9 cellular contexts compared by ENCODE assay signal in the genomic region with DNA sequence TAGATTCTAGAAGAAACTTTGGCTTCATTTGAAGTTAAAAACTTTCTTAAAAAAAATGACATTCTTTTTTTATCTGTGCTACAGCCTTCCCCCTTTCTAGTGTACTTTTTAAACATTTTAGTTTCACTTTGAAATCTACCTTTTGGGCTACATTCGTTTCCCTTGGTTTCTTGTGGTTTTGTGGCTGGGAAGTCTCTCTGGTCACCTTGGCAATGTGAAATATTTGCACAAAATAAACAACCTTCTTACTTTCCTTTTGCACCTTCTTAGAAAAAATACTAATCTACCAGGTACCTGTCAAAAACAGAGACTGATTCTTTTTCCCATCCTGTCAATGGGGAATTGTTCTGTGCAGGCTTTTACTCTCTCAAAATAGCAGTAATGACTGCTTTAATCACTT.
DNase-seq lines count a peak whose midpoint lies in the region; ATAC-seq, FAIRE-seq and TF ChIP-seq lines count a peak whose summit lies in the region.
"Had no signal": no experiment of that assay in that cellular context is flagged by ENCODE, and none has a peak within 500 bp of the region (broad histone marks: within the 10 kb centered on the region; RNA-seq: fewer than 3 reads in every experiment).

No MANE protein-coding gene starts in this region.

- H3K4me3 ChIP-seq in GM23248: no peak overlapping the region
- H3K4me3 ChIP-seq in HepG2 (replicated peaks in 1 of 3; ENCODE audit: insufficient read depth in 1 of 3, low read depth in 2 of 3, low read length in 3 of 3): no peak overlapping the region

- no peak overlapping the region for H3K27ac ChIP-seq in GM23248
- H3K27ac ChIP-seq in HepG2 (ENCODE audit: extremely low read length, insufficient read depth, low read length): no peak overlapping the region

- H3K9me3 ChIP-seq in GM23248 (ENCODE audit: low read depth) (no peaks in the 10 kb centered on the region), HepG2 (ENCODE audit: low read length) (no peaks in the 10 kb centered on the region)

- BruUV-seq in HepG2 (replicated peaks; lab: Mats Ljungman, UMichigan): no TSS peak

- ATAC-seq in GM18511 (IDR thresholded peaks at IDR 0.05; ENCODE audit: unreplicated experiment) (peak; percentile 83), GM21786 (IDR thresholded peaks at IDR 0.05; ENCODE audit: unreplicated experiment) (peak; percentile 62), HepG2 (no peak)
- ATAC-seq in effector memory CD8-positive, alpha-beta T cell (replicated peaks): peak; percentile 79

- no peak for TF ChIP-seq RAD21 in HepG2 (CRISPR knock-in tag; IDR thresholded peaks at IDR 0.05)

- no peaks in the 10 kb centered on the region for H3K9me2 ChIP-seq in GM23248 (ENCODE audit: insufficient read depth)

- POLR2A ChIA-PET in HepG2 (lab: Yijun Ruan, JAX): no interaction called here

- H3K4me2 ChIP-seq in GM23248 (ENCODE audit: unreplicated experiment) (no peak overlapping the region), HepG2 (ENCODE audit: low read depth, low read length) (no peak overlapping the region)

- in situ Hi-C loops in GM23248 (cut with MboI): no loop called here
- in situ Hi-C loops in HepG2 (cut with HindIII; ENCODE audit: extremely low pct_ligation_motif_present, low pct_unique_long_range_greater_than_20kb): no loop called here

- H3K27ac Mint-ChIP-seq in effector memory CD8-positive, alpha-beta T cell: peak overlapping the region; percentile 97 to 98

- H3K9ac ChIP-seq in GM23248: no peak overlapping the region
- H3K9ac ChIP-seq in HepG2 (ENCODE audit: insufficient read depth, low read depth, low read length): no peak overlapping the region

- FAIRE-seq in HepG2 (lab: Jason Lieb, UNC): no peak
- FAIRE-seq: H1 had no signal

- peaks cover 9% of the 10 kb centered on the region for H3K36me3 Mint-ChIP-seq in effector memory CD8-positive, alpha-beta T cell (ENCODE audit: insufficient read depth)

- H3K36me3 ChIP-seq in GM23248 (ENCODE audit: low read depth): no peaks in the 10 kb centered on the region
- H3K36me3 ChIP-seq in HepG2 (replicated peaks in 1 of 2; ENCODE audit: control insufficient read depth in 1 of 2, insufficient read depth in 2 of 2, low read length in 2 of 2): no peaks in the 10 kb centered on the region

- peak overlapping the region; percentile 58 to 82 for H3K4me3 Mint-ChIP-seq in effector memory CD8-positive, alpha-beta T cell

- 49 to 57% methylated on average over 1 of the region's 1 CpG for WGBS in GM23248 (ENCODE audit: low coverage in 1 of 2, low lambda C conversion rate in 2 of 2, missing lambda C conversion rate in 2 of 2), 2 experiments
- 0% methylated on average over 1 of the region's 1 CpG for WGBS in HepG2 (ENCODE audit: low lambda C conversion rate)

- H3K4me1 Mint-ChIP-seq in effector memory CD8-positive, alpha-beta T cell (ENCODE audit: low read depth in 2 of 2): peaks cover 62 to 68% of the 10 kb centered on the region in 2 donors

- H3K4me1 ChIP-seq in GM23248 (ENCODE audit: insufficient read depth) (no peaks in the 10 kb centered on the region), HepG2 (ENCODE audit: insufficient read depth, low read length) (no peaks in the 10 kb centered on the region)

- no peak for TF ChIP-seq POLR2A in HepG2 (IDR thresholded peaks at IDR 0.05; ENCODE audit: insufficient read depth in 1 of 2, low read depth in 2 of 2, low read length in 2 of 2)

- H3K27me3 Mint-ChIP-seq in effector memory CD8-positive, alpha-beta T cell: no peaks in the 10 kb centered on the region

- TF ChIP-seq CTCF in HepG2 (CRISPR knock-in tag; IDR thresholded peaks at IDR 0.05): no peak

- no peaks in the 10 kb centered on the region for H3K9me3 Mint-ChIP-seq in effector memory CD8-positive, alpha-beta T cell

- DNase-seq in M059J (ENCODE audit: low read depth) (peak; percentile 85), GM23248 (no peak), HepG2 (ENCODE audit: low spot score) (no peak), NCI-H2029 (lab: John Stamatoyannopoulos, UW) (no peak), iPS-NIHi7 (ENCODE audit: extremely low spot score) (no peak)
- peak; percentile 50 to 55 (median 55) for DNase-seq in effector memory CD8-positive, alpha-beta T cell

- no peaks in the 10 kb centered on the region for H3F3A ChIP-seq in GM23248 (ENCODE audit: insufficient read depth)

- H2AFZ ChIP-seq in GM23248: no peak overlapping the region
- no peak overlapping the region for H2AFZ ChIP-seq in HepG2 (ENCODE audit: low read length)

- H4K20me1 ChIP-seq in GM23248 (ENCODE audit: insufficient read depth) (no peaks in the 10 kb centered on the region), HepG2 (ENCODE audit: insufficient read depth, low read length) (no peaks in the 10 kb centered on the region)

- CTCF ChIA-PET in HepG2 (lab: Yijun Ruan, JAX; ENCODE audit: low intra/inter-chr PET ratio, low total read pairs): no interaction called here

- no peaks in the 10 kb centered on the region for H3K79me2 ChIP-seq in GM23248 (ENCODE audit: insufficient read depth)
- H3K79me2 ChIP-seq in HepG2 (ENCODE audit: insufficient read depth, low read length): no peaks in the 10 kb centered on the region

- TF ChIP-seq EP300 in HepG2 (IDR thresholded peaks at IDR 0.05; ENCODE audit: low read depth in 2 of 2, low read length in 2 of 2): no peak
- TF ChIP-seq EP300 in HepG2 (CRISPR knock-in tag; IDR thresholded peaks at IDR 0.05; ENCODE audit: borderline replicate concordance): no peak

- intact Hi-C loops in HepG2 (cut with micrococcal nuclease; ENCODE audit: unreplicated experiment): no loop called here

- H3K27me3 ChIP-seq in GM23248 (replicated peaks; ENCODE audit: insufficient read depth) (no peaks in the 10 kb centered on the region), HepG2 (ENCODE audit: control insufficient read depth in 1 of 2, insufficient read depth in 2 of 2, low read length in 2 of 2) (no peaks in the 10 kb centered on the region)

TF ChIP-seq in HepG2, 621 proteins besides CTCF, POLR2A, EP300 and RAD21 (continues in another document):
- TF ChIP-seq ATF7 (IDR thresholded peaks at IDR 0.05): no peak
- TF ChIP-seq ATF7 (CRISPR knock-in tag; IDR thresholded peaks at IDR 0.05): no peak
- no peak for TF ChIP-seq ZNF205 (CRISPR knock-in tag; IDR thresholded peaks at IDR 0.05)
- no peak for TF ChIP-seq ZNF343 (CRISPR knock-in tag; IDR thresholded peaks at IDR 0.05)
- TF ChIP-seq SAFB2 (CRISPR knock-in tag; IDR thresholded peaks at IDR 0.05; ENCODE audit: borderline replicate concordance, low read depth): no peak
- TF ChIP-seq, protein P1, sequence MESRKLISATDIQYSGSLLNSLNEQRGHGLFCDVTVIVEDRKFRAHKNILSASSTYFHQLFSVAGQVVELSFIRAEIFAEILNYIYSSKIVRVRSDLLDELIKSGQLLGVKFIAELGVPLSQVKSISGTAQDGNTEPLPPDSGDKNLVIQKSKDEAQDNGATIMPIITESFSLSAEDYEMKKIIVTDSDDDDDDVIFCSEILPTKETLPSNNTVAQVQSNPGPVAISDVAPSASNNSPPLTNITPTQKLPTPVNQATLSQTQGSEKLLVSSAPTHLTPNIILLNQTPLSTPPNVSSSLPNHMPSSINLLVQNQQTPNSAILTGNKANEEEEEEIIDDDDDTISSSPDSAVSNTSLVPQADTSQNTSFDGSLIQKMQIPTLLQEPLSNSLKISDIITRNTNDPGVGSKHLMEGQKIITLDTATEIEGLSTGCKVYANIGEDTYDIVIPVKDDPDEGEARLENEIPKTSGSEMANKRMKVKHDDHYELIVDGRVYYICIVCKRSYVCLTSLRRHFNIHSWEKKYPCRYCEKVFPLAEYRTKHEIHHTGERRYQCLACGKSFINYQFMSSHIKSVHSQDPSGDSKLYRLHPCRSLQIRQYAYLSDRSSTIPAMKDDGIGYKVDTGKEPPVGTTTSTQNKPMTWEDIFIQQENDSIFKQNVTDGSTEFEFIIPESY (CRISPR knock-in tag; IDR thresholded peaks at IDR 0.05): no peak
- TF ChIP-seq, protein P2, sequence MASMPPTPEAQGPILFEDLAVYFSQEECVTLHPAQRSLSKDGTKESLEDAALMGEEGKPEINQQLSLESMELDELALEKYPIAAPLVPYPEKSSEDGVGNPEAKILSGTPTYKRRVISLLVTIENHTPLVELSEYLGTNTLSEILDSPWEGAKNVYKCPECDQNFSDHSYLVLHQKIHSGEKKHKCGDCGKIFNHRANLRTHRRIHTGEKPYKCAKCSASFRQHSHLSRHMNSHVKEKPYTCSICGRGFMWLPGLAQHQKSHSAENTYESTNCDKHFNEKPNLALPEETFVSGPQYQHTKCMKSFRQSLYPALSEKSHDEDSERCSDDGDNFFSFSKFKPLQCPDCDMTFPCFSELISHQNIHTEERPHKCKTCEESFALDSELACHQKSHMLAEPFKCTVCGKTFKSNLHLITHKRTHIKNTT (CRISPR knock-in tag; IDR thresholded peaks at IDR 0.05): no peak
- TF ChIP-seq ZNF703 (CRISPR knock-in tag; IDR thresholded peaks at IDR 0.05; ENCODE audit: borderline replicate concordance): no peak
- TF ChIP-seq, protein P3, sequence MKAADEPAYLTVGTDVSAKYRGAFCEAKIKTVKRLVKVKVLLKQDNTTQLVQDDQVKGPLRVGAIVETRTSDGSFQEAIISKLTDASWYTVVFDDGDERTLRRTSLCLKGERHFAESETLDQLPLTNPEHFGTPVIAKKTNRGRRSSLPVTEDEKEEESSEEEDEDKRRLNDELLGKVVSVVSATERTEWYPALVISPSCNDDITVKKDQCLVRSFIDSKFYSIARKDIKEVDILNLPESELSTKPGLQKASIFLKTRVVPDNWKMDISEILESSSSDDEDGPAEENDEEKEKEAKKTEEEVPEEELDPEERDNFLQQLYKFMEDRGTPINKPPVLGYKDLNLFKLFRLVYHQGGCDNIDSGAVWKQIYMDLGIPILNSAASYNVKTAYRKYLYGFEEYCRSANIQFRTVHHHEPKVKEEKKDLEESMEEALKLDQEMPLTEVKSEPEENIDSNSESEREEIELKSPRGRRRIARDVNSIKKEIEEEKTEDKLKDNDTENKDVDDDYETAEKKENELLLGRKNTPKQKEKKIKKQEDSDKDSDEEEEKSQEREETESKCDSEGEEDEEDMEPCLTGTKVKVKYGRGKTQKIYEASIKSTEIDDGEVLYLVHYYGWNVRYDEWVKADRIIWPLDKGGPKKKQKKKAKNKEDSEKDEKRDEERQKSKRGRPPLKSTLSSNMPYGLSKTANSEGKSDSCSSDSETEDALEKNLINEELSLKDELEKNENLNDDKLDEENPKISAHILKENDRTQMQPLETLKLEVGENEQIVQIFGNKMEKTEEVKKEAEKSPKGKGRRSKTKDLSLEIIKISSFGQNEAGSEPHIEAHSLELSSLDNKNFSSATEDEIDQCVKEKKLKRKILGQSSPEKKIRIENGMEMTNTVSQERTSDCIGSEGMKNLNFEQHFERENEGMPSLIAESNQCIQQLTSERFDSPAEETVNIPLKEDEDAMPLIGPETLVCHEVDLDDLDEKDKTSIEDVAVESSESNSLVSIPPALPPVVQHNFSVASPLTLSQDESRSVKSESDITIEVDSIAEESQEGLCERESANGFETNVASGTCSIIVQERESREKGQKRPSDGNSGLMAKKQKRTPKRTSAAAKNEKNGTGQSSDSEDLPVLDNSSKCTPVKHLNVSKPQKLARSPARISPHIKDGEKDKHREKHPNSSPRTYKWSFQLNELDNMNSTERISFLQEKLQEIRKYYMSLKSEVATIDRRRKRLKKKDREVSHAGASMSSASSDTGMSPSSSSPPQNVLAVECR (CRISPR knock-in tag; IDR thresholded peaks at IDR 0.05; ENCODE audit: borderline replicate concordance): no peak
- no peak for TF ChIP-seq AKAP8 (CRISPR knock-in tag; IDR thresholded peaks at IDR 0.05)
- no peak for TF ChIP-seq PLRG1 (conservative IDR thresholded peaks at IDR 0.05)

Comparison
In these comparisons a context has a peak if more than half of its experiments do, and no peak if none do; other contexts are left out.
1. DNase-seq: peak in M059J (single experiment) and effector memory CD8-positive, alpha-beta T cell (3 of 3); none in GM23248 (single experiment), HepG2 (single experiment), NCI-H2029 (single experiment) and iPS-NIHi7 (single experiment).